In the genomic region with DNA sequence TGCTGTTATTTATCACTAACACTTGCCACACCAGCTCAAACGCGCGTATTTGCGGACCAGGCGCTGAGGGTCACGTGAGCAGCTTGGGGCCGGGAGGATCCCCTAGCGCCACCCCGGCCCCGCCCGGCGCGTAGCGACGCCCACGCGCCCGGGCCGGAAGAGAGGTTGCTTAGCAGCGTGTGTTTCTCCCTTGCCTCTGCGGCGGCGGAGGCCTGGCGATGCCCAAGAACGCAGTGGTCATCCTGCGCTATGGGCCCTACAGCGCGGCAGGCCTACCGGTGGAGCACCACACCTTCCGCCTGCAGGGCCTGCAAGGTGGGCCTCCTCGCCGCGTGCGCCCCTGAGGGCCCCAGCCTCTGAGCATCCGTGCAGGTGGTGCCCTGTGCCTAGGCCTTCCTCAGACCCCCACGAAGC, we compare ENCODE assay signal across 1 cellular context.
TF ChIP-seq lines count a peak whose summit lies in the region.

A gene with protein sequence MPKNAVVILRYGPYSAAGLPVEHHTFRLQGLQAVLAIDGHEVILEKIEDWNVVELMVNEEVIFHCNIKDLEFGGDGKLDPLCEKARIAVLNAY (plus strand): TSS at position 172 of the 414 bp plus-strand sequence. CDS start 47 bp downstream, at position 219.

TF ChIP-seq in HEK293, 187 proteins besides CTCF, POLR2A, EP300 and RAD21 (continued from another document):
- TF ChIP-seq, protein P1, sequence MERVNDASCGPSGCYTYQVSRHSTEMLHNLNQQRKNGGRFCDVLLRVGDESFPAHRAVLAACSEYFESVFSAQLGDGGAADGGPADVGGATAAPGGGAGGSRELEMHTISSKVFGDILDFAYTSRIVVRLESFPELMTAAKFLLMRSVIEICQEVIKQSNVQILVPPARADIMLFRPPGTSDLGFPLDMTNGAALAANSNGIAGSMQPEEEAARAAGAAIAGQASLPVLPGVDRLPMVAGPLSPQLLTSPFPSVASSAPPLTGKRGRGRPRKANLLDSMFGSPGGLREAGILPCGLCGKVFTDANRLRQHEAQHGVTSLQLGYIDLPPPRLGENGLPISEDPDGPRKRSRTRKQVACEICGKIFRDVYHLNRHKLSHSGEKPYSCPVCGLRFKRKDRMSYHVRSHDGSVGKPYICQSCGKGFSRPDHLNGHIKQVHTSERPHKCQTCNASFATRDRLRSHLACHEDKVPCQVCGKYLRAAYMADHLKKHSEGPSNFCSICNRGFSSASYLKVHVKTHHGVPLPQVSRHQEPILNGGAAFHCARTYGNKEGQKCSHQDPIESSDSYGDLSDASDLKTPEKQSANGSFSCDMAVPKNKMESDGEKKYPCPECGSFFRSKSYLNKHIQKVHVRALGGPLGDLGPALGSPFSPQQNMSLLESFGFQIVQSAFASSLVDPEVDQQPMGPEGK (tag by site-specific recombination; IDR thresholded peaks at IDR 0.05), result peak; percentile 79
- TF ChIP-seq EGR2 (tag by site-specific recombination; IDR thresholded peaks at IDR 0.05; ENCODE audit: low read depth), result peak; percentile 35; the same call in 1 of the 2 replicates
- TF ChIP-seq, protein P2, sequence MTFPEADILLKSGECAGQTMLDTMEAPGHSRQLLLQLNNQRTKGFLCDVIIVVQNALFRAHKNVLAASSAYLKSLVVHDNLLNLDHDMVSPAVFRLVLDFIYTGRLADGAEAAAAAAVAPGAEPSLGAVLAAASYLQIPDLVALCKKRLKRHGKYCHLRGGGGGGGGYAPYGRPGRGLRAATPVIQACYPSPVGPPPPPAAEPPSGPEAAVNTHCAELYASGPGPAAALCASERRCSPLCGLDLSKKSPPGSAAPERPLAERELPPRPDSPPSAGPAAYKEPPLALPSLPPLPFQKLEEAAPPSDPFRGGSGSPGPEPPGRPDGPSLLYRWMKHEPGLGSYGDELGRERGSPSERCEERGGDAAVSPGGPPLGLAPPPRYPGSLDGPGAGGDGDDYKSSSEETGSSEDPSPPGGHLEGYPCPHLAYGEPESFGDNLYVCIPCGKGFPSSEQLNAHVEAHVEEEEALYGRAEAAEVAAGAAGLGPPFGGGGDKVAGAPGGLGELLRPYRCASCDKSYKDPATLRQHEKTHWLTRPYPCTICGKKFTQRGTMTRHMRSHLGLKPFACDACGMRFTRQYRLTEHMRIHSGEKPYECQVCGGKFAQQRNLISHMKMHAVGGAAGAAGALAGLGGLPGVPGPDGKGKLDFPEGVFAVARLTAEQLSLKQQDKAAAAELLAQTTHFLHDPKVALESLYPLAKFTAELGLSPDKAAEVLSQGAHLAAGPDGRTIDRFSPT (tag by site-specific recombination; IDR thresholded peaks at IDR 0.05), result no peak
- TF ChIP-seq, protein P3, sequence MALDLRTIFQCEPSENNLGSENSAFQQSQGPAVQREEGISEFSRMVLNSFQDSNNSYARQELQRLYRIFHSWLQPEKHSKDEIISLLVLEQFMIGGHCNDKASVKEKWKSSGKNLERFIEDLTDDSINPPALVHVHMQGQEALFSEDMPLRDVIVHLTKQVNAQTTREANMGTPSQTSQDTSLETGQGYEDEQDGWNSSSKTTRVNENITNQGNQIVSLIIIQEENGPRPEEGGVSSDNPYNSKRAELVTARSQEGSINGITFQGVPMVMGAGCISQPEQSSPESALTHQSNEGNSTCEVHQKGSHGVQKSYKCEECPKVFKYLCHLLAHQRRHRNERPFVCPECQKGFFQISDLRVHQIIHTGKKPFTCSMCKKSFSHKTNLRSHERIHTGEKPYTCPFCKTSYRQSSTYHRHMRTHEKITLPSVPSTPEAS (tag by site-specific recombination; IDR thresholded peaks at IDR 0.05), result no peak
- TF ChIP-seq ZNF324 (tag by site-specific recombination; IDR thresholded peaks at IDR 0.05), result no peak
TF ChIP-seq in HEK293: peak in this region for 10.
